ENCODE assay signal across 6 cellular contexts in the genomic region with DNA sequence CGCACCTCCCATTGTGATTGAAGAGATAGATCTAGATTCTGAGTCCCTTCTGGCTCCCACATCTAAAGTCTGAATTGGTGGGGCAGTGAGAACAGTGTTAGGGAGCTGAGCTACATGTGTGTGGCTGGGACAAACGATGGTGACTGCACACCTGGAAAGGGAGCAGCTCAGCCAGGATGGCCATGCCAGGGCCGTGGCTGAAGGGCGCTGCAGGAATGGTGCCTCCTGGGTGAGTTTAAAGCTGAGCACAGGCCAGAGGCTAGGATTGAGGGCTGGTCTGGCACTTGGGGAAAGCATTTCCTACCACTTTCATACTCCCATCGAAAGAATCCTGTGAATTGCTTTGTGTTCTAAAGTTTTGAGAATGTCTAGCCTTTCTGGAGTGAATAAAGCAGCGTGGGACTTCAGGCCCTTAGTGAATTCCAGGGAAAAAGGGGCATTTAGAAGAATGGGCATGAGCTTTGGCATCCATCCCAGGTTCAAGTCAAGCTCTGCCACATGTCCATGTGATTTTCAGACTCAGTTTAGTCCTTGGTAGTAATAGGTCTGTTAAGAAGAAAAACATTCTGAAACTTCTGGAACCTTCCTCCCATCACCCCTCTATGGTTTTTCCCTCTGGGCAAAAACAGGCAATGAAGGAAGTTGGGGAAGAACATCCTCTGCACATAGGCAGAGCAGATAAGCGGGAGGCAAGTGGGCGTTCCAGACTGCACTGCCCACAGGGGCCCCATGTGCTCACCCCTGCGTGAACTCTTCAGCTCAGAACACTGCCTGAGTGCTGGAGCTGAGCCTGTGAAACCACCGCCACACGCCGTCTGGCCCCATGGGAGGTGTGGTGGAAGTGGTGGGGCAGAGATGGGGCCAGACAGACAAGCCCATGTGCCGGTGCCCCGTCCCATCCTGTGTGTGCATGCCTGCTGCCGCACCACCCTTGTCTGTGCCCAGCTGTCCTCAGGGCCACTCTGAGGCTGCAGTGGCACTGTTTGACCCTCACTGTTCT. TPM values are rescaled to one million over a fixed set of nuclear protein-coding genes. Genes with fewer than 3 reads are reported as not detected.
A peak's percentile ranks its signal among the peaks of the same experiment; 100 is the strongest.
DNase-seq lines count a peak whose midpoint lies in the region; ATAC-seq and TF ChIP-seq lines count a peak whose summit lies in the region.

No MANE protein-coding gene starts in this region.

- H3K36me3 ChIP-seq in left lung = peaks cover 0 to 100% of the 10 kb centered on the region in 2 donors

- ATAC-seq in GM19372 (IDR thresholded peaks at IDR 0.05; ENCODE audit: low read depth, unreplicated experiment) (peak; percentile 96), HG03432 (IDR thresholded peaks at IDR 0.05; ENCODE audit: unreplicated experiment) (peak; percentile 100), left lung (peak; percentile 16)

- no peaks in the 10 kb centered on the region for H3K27me3 ChIP-seq in left lung

- H3K27ac ChIP-seq in left lung = no peak overlapping the region

- no peak overlapping the region for H3K4me3 ChIP-seq in left lung

- DNase-seq in left lung (no peak), NCI-H2107 treated with DMSO at 0.1 percent for 48 hours (lab: John Stamatoyannopoulos, UW; ENCODE audit: unreplicated experiment) (no peak), NCI-H524 treated with DMSO at 0.1 percent for 48 hours (lab: John Stamatoyannopoulos, UW) (no peak), NCI-H1417 (lab: John Stamatoyannopoulos, UW) (no peak)

- H3K4me1 ChIP-seq in left lung = no peaks in the 10 kb centered on the region

- intact Hi-C loops in left lung (cut with DNase I) = no loop called here

- no peak for TF ChIP-seq CTCF in left lung (IDR thresholded peaks at IDR 0.05)

- H3K9me3 ChIP-seq in left lung = no peaks in the 10 kb centered on the region

RNA-seq across cellular contexts. Expression of gene CPNE9, which starts 12.9 kb away (rescaled TPM):
- under 1 TPM in 1 of 2 donors, not detected in 1; 0.21 TPM for total RNA-seq in left lung

RNA-seq across cellular contexts. Expression of gene BRPF1, which starts 40.8 kb away (rescaled TPM):
- 10 to 100 TPM; 15.2 to 22.3 TPM for total RNA-seq in left lung

RNA-seq across cellular contexts. Expression of gene MTMR14, which starts 41.4 kb away (rescaled TPM):
- 10 to 100 TPM; 35.0 to 49.6 TPM for total RNA-seq in left lung

RNA-seq across cellular contexts. Expression of gene OGG1, which starts 59.0 kb away (rescaled TPM):
- total RNA-seq in left lung = 10 to 100 TPM; 19.9 to 29.4 TPM

Comparison
In these comparisons a context has a peak if more than half of its experiments do, and no peak if none do; other contexts are left out.
1. ATAC-seq: peak in every context shown above with its lines; median percentile 100 in HG03432; 96 in GM19372; 16 in left lung.